9 cellular contexts compared by ENCODE assay signal in the genomic region with DNA sequence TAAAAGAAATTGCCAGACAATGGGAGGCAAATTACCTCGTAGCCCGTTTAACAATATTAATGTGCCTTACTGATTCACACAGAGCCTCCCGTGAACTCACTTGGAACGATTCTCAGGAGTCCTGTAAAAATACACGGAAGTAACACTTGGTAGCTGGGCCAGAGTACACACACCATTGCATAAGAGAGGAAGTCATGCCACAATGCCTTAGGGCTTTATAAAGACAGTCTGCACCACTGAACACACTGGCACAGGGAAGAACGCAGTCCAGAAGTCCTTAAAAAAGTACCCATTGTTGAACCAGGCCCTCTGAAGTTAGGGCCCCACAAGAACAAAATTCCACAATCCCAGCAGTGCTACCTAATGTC. TPM values are rescaled to one million over a fixed set of nuclear protein-coding genes. Genes with fewer than 3 reads are reported as not detected.
DNase-seq lines count a peak whose midpoint lies in the region; ATAC-seq and TF ChIP-seq lines count a peak whose summit lies in the region.
"Had no signal": no experiment of that assay in that cellular context is flagged by ENCODE, and none has a peak within 500 bp of the region (broad histone marks: within the 10 kb centered on the region; RNA-seq: fewer than 3 reads in every experiment).

No MANE protein-coding gene starts in this region.

- CTCF ChIA-PET in BJ (lab: Yijun Ruan, JAX), result interaction anchor here (1.2 to 5.7 kb wide), 3 partner anchors 9 to 243 kb away, joined by 3 to 32 read pairs (median 4); no protein-coding TSS in a partner anchor

- H3K4me1 Mint-ChIP-seq in osteocyte (ENCODE audit: unreplicated experiment) (peaks cover 22% of the 10 kb centered on the region), endodermal cell (no peaks in the 10 kb centered on the region)

- POLR2A ChIA-PET in BJ (lab: Charles Lee), result no interaction called here

- no peaks in the 10 kb centered on the region for H3K27me3 ChIP-seq in BJ (ENCODE audit: control insufficient read depth, insufficient read depth, low read length)
- no peaks in the 10 kb centered on the region for H3K27me3 ChIP-seq in endodermal cell (ENCODE audit: control insufficient read depth, insufficient read depth, low read length, poor library complexity, severe bottlenecking)
- H3K27me3 ChIP-seq: cardiac muscle cell had no signal

- H3K9me3 Mint-ChIP-seq in osteocyte (ENCODE audit: unreplicated experiment) (no peaks in the 10 kb centered on the region), endodermal cell (no peaks in the 10 kb centered on the region)

- no peak overlapping the region for H3K4me3 ChIP-seq in BJ (ENCODE audit: low read depth, low read length)
- no peak overlapping the region for H3K4me3 ChIP-seq in endodermal cell (ENCODE audit: low read length)
- H3K4me3 ChIP-seq: cardiac muscle cell had no signal

- H3K27ac ChIP-seq in epithelial cell of prostate (peak overlapping the region; percentile 88), endodermal cell (ENCODE audit: low read depth, low read length) (no peak overlapping the region)
- H3K27ac ChIP-seq: cardiac muscle cell had no signal

- ATAC-seq in GM21619 (IDR thresholded peaks at IDR 0.05; ENCODE audit: unreplicated experiment), result peak; percentile 34
- ATAC-seq in GM21360 (IDR thresholded peaks at IDR 0.05; ENCODE audit: unreplicated experiment), result no peak

- 75 to 83% methylated on average over 6 of the region's 6 CpGs for WGBS in endodermal cell (ENCODE audit: insufficient coverage in 1 of 2, insufficient read length in 1 of 2), 2 experiments

- no peak overlapping the region for H3K4me3 Mint-ChIP-seq in osteocyte (ENCODE audit: unreplicated experiment)
- H3K4me3 Mint-ChIP-seq in endodermal cell, result no peak overlapping the region

- TF ChIP-seq CTCF in BJ (IDR thresholded peaks at IDR 0.05; ENCODE audit: insufficient read depth, low read depth, low read length) (no peak), osteocyte (IDR thresholded peaks at IDR 0.05) (no peak), endodermal cell (conservative IDR thresholded peaks at IDR 0.05) (no peak)

- H3K27me3 Mint-ChIP-seq in osteocyte (ENCODE audit: unreplicated experiment), result no peaks in the 10 kb centered on the region
- H3K27me3 Mint-ChIP-seq in endodermal cell (ENCODE audit: insufficient read depth), result no peaks in the 10 kb centered on the region

- no peaks in the 10 kb centered on the region for H3K9me3 ChIP-seq in endodermal cell (ENCODE audit: control insufficient read depth, low read length)

- H3K9ac ChIP-seq in endodermal cell (ENCODE audit: extremely low read depth, low read length, poor library complexity, severe bottlenecking), result no peak overlapping the region

- peak; percentile 28 for DNase-seq in BJ (ENCODE audit: low read depth)
- DNase-seq in NCI-H460 (ENCODE audit: extremely low read depth, low read depth), result peak; percentile 74
- DNase-seq in epithelial cell of prostate (ENCODE audit: low read depth, low spot score), result peak; percentile 88
- no peak for DNase-seq in osteocyte (ENCODE audit: extremely low spot score, unreplicated experiment)
- DNase-seq in KG1 (lab: John Stamatoyannopoulos, UW), result no peak
- no peak for DNase-seq in endodermal cell

- H3K36me3 Mint-ChIP-seq in osteocyte (ENCODE audit: unreplicated experiment) (no peaks in the 10 kb centered on the region), endodermal cell (ENCODE audit: low read depth) (no peaks in the 10 kb centered on the region)

- no peaks in the 10 kb centered on the region for H3K4me1 ChIP-seq in endodermal cell (ENCODE audit: control insufficient read depth, insufficient read depth, low read length)

- H3K36me3 ChIP-seq in BJ (ENCODE audit: control insufficient read depth, insufficient read depth, low read length), result no peaks in the 10 kb centered on the region
- no peaks in the 10 kb centered on the region for H3K36me3 ChIP-seq in endodermal cell (ENCODE audit: control insufficient read depth, insufficient read depth, low read length)
- H3K36me3 ChIP-seq: cardiac muscle cell had no signal

- H3K27ac Mint-ChIP-seq in osteocyte (ENCODE audit: unreplicated experiment), result peak overlapping the region; percentile 14
- no peak overlapping the region for H3K27ac Mint-ChIP-seq in endodermal cell

RNA-seq across cellular contexts. Expression of gene SLC2A9, which starts 15.1 kb away (rescaled TPM):
- polyA plus RNA-seq in BJ (2011; rRNA removed), result 5.0 and 6.4 TPM in 2 replicates
- polyA minus RNA-seq in BJ (2011; rRNA and poly(A)+ RNA removed), result 4.4 and 7.3 TPM in 2 replicates
- total RNA-seq in NCI-H460 (2014; rRNA removed; shearing (Covaris generic)), result not detected in 2 replicates
- polyA plus RNA-seq in NCI-H460 (2014; cell fraction: nucleus; rRNA removed), result 0.06 TPM in 1 of 2 replicates, not detected in the other
- total RNA-seq in osteocyte (0.31 and 0.43 TPM in 2 replicates), endodermal cell (1 to 10 TPM in 1 of 2 donors, under 1 TPM in 1; 0.95 to 1.9 TPM)
- not detected for polyA plus RNA-seq in endodermal cell (2013, experiment 1 of 2)
- not detected for polyA plus RNA-seq in endodermal cell (2013, experiment 2 of 2)

Comparison
In these comparisons a context has a peak if more than half of its experiments do, and no peak if none do; other contexts are left out.
1. DNase-seq: peak in BJ (single experiment), NCI-H460 (single experiment) and epithelial cell of prostate (single experiment); none in osteocyte (single experiment), KG1 (single experiment) and endodermal cell (single experiment).